ENCODE assay signal across 12 cellular contexts in genomic region chr2:24343225-24343882, GRCh38. TPM values are rescaled to one million over a fixed set of nuclear protein-coding genes. Genes with fewer than 3 reads are reported as not detected.
DNase-seq lines count a peak whose midpoint lies in the region; ATAC-seq and TF ChIP-seq lines count a peak whose summit lies in the region.
"Had no signal": no experiment of that assay in that cellular context is flagged by ENCODE, and none has a peak within 500 bp of the region (broad histone marks: within the 10 kb centered on the region; RNA-seq: fewer than 3 reads in every experiment).

No MANE protein-coding gene starts in this region.

- intact Hi-C loops in right lobe of liver (cut with DNase I) = no loop called here

- no peak overlapping the region for H3K4me3 Mint-ChIP-seq in T-helper 17 cell

- ATAC-seq in GM19438 (IDR thresholded peaks at IDR 0.05; ENCODE audit: low read depth, unreplicated experiment) = peak; percentile 47
- ATAC-seq in HG03108 (IDR thresholded peaks at IDR 0.05; ENCODE audit: unreplicated experiment) = peak; percentile 60
- ATAC-seq in T-helper 17 cell = peak; percentile 33
- ATAC-seq in right lobe of liver = no peak
- ATAC-seq: left cardiac atrium had no signal

- peaks cover 59% of the 10 kb centered on the region for H3K4me1 Mint-ChIP-seq in T-helper 17 cell

- no peak overlapping the region for H3K27ac ChIP-seq in right lobe of liver
- H3K27ac ChIP-seq: cardiac muscle cell, ovary had no signal

- peak overlapping the region; percentile 11 for H3K27ac Mint-ChIP-seq in T-helper 17 cell

- H3K36me3 ChIP-seq in right lobe of liver = no peaks in the 10 kb centered on the region
- H3K36me3 ChIP-seq: cardiac muscle cell, ovary had no signal

- H3K4me1 ChIP-seq in right lobe of liver = peaks cover 0 to 21% (median 9%) of the 10 kb centered on the region in 4 donors

- TF ChIP-seq POLR2A in right lobe of liver (IDR thresholded peaks at IDR 0.05) = no peak

- H3K9me3 ChIP-seq in T-helper 17 cell (ENCODE audit: control insufficient read depth, low read length, poor library complexity, severe bottlenecking) (no peaks in the 10 kb centered on the region), right lobe of liver (no peaks in the 10 kb centered on the region)
- H3K9me3 ChIP-seq: ovary had no signal

- no peaks in the 10 kb centered on the region for H3K27me3 Mint-ChIP-seq in T-helper 17 cell

- DNase-seq in GM12865 (ENCODE audit: low read depth) (no peak), T-helper 17 cell (no peak), H4 (ENCODE audit: low spot score) (no peak), right lobe of liver (no peak), 8988T (no peak)
- DNase-seq in central memory CD4-positive, alpha-beta T cell = no peak
- DNase-seq: left cardiac atrium, NCI-H1092 treated with DMSO at 0.1 percent for 48 hours, ovary had no signal

- WGBS in right lobe of liver (ENCODE audit: insufficient coverage, low coverage, low lambda C conversion rate, missing lambda C conversion rate) = 83% methylated on average over 1 of the region's 1 CpG

- peaks cover 4% of the 10 kb centered on the region for H3K36me3 Mint-ChIP-seq in T-helper 17 cell (ENCODE audit: low read depth)

- H3K4me3 ChIP-seq in GM12865 (ENCODE audit: low read depth, low read length) = peak overlapping the region; percentile 15; the same call in 1 of the 2 replicates
- H3K4me3 ChIP-seq in right lobe of liver = no peak overlapping the region
- H3K4me3 ChIP-seq: cardiac muscle cell, ovary had no signal

- TF ChIP-seq CTCF in GM12865 (IDR thresholded peaks at IDR 0.05; ENCODE audit: insufficient read depth, low read depth, low read length, missing control alignments) (no peak), right lobe of liver (IDR thresholded peaks at IDR 0.05) (no peak)

- no peaks in the 10 kb centered on the region for H3K27me3 ChIP-seq in right lobe of liver
- H3K27me3 ChIP-seq: cardiac muscle cell, ovary had no signal

RNA-seq across cellular contexts. Expression of gene ITSN2, which starts 17.0 kb away (rescaled TPM):
- total RNA-seq in T-helper 17 cell (10 to 100 TPM; 90.5 to 95.5 TPM), right lobe of liver (10 to 100 TPM; 22.6 to 34.1 (median 28.9) TPM)
- total RNA-seq in H4 (2014; rRNA removed; shearing (Covaris generic)) = 5.5 and 8.9 TPM in 2 replicates

Comparison
In these comparisons a context has a peak if more than half of its experiments do, and no peak if none do; other contexts are left out.
1. ATAC-seq: peak in GM19438 (single experiment), HG03108 (single experiment) and T-helper 17 cell (single experiment); none in right lobe of liver (0 of 4).